In genomic region chr2:191014653-191015020, GRCh38 we compare ENCODE assay signal across 8 cellular contexts. TPM values are rescaled to one million over a fixed set of nuclear protein-coding genes. Genes with fewer than 3 reads are reported as not detected.
DNase-seq lines count a peak whose midpoint lies in the region; ATAC-seq, FAIRE-seq and TF ChIP-seq lines count a peak whose summit lies in the region.

No MANE protein-coding gene starts in this region.

- no peak for FAIRE-seq in GM12891 (lab: Jason Lieb, UNC)

- H3K9ac ChIP-seq in endocrine pancreas (ENCODE audit: control insufficient read depth, insufficient read depth, low read length) = peak overlapping the region; percentile 3

- TF ChIP-seq CTCF in HL-60 (IDR thresholded peaks at IDR 0.05; ENCODE audit: insufficient read depth, low read length) = no peak
- no peak for TF ChIP-seq CTCF in gastrocnemius medialis (IDR thresholded peaks at IDR 0.05 in 4 of 5, conservative IDR thresholded peaks at IDR 0.05 in 1 of 5)

- no peaks in the 10 kb centered on the region for H3K4me1 ChIP-seq in endocrine pancreas (ENCODE audit: control insufficient read depth, insufficient read depth, low read length)
- peaks cover 16 to 25% of the 10 kb centered on the region in 2 donors for H3K4me1 ChIP-seq in gastrocnemius medialis

- in situ Hi-C loops in gastrocnemius medialis (cut with MboI; ENCODE audit: low sequenced_read_pairs in 4 of 4) = loop anchor here in 3 of 4 donors (10.0 to 25.0 kb wide), 3 partner anchors 127 to 673 kb away; partner anchors contain the start of genes NABP1 (in 2 of the 3) and GLS (in 1 of the 3)

- H3K27ac ChIP-seq in HL-60 (replicated peaks) = peak overlapping the region; percentile 91
- peak overlapping the region; percentile 89 to 98 (median 95) for H3K27ac ChIP-seq in gastrocnemius medialis

- peak overlapping the region; percentile 94 for H3K4me3 ChIP-seq in HL-60 (replicated peaks; ENCODE audit: insufficient read depth, low read length)
- H3K4me3 ChIP-seq in endocrine pancreas (ENCODE audit: control insufficient read depth, insufficient read depth, low read length) = peak overlapping the region; percentile 75
- peak overlapping the region; percentile 82 to 98 (median 90) for H3K4me3 ChIP-seq in gastrocnemius medialis

- no peak for DNase-seq in GM12891 (ENCODE audit: insufficient read length, low spot score)
- DNase-seq in HL-60 (ENCODE audit: low read depth in 1 of 2, low spot score in 1 of 2) = no peak
- no peak for DNase-seq in gastrocnemius medialis
- no peak for DNase-seq in NCI-H2227 treated with DMSO at 0.1 percent for 48 hours (lab: John Stamatoyannopoulos, UW)
- DNase-seq in NCI-H82 treated with DMSO at 0.1 percent for 48 hours (lab: John Stamatoyannopoulos, UW; ENCODE audit: unreplicated experiment) = no peak
- DNase-seq in activated CD4-positive, alpha-beta T cell treated with anti-CD3 and anti-CD28 coated beads for 4 hours = no peak

- ATAC-seq in gastrocnemius medialis = no peak
- no peak for ATAC-seq in HG02610 (IDR thresholded peaks at IDR 0.05; ENCODE audit: unreplicated experiment)

- H3K36me3 ChIP-seq in endocrine pancreas (ENCODE audit: control insufficient read depth, insufficient read depth, low read length) (no peaks in the 10 kb centered on the region), gastrocnemius medialis (peaks cover 0 to under 1% of the 10 kb centered on the region in 2 donors)

- H3K9me3 ChIP-seq in endocrine pancreas (ENCODE audit: control insufficient read depth, low read length) (no peaks in the 10 kb centered on the region), gastrocnemius medialis (no peaks in the 10 kb centered on the region)

- intact Hi-C loops in gastrocnemius medialis (cut with DNase I; ENCODE audit: low total_unique reads) = loop anchor here (10.0 kb wide), 3 partner anchors 360 to 1350 kb away; partner anchors contain the start of genes ASNSD1 and NEMP2

- TF ChIP-seq POLR2A in GM12891 (IDR thresholded peaks at IDR 0.05; ENCODE audit: low read depth, low read length) (no peak; the same call in 1 of the 2 replicates), gastrocnemius medialis (IDR thresholded peaks at IDR 0.05) (no peak)

- H3K27me3 ChIP-seq in HL-60 (ENCODE audit: insufficient read depth, poor library complexity, severe bottlenecking) (no peaks in the 10 kb centered on the region), endocrine pancreas (ENCODE audit: control insufficient read depth, insufficient read depth, low read length) (no peaks in the 10 kb centered on the region), gastrocnemius medialis (no peaks in the 10 kb centered on the region)

TF ChIP-seq in GM12891, 5 proteins besides CTCF, POLR2A, EP300 and RAD21:
- TF ChIP-seq TAF1 (IDR thresholded peaks at IDR 0.05; ENCODE audit: low read depth, low read length) (no peak), POLR2AphosphoS5 (IDR thresholded peaks at IDR 0.05; ENCODE audit: low read depth, low read length) (0 out of 2 replicates have a peak, but pooled peaks have one; percentile 26)

RNA-seq across cellular contexts. Expression of gene STAT1, which starts 0.7 kb away (rescaled TPM):
- 320 TPM for polyA plus RNA-seq in GM12891 (2012; ENCODE audit: low read depth, missing spikeins)
- total RNA-seq in gastrocnemius medialis = 10 to 100 TPM; 23.0 to 36.9 (median 28.6) TPM
